Comparison of ENCODE assay signal across 8 cellular contexts in genomic region chr19:51158474-51159129, GRCh38. TPM values are rescaled to one million over a fixed set of nuclear protein-coding genes. Genes with fewer than 3 reads are reported as not detected.
A peak's percentile ranks its signal among the peaks of the same experiment; 100 is the strongest.
DNase-seq lines count a peak whose midpoint lies in the region; ATAC-seq lines count a peak whose summit lies in the region.

No MANE protein-coding gene starts in this region.

- CTCF ChIA-PET in CD4-positive, alpha-beta memory T cell (lab: Charles Lee; ENCODE audit: partially characterized antibody), result interaction anchor here (0.9 to 5.4 kb wide), 11 partner anchors 11 to 95 kb away, joined by 3 to 45 read pairs (median 4); no protein-coding TSS in a partner anchor
- CTCF ChIA-PET in T-cell (lab: Charles Lee), result interaction anchor here in 1 of 2 donors (0.7 kb wide), 2 partner anchors 51 to 313 kb away, joined by 3 to 5 read pairs; no protein-coding TSS in a partner anchor

- POLR2A ChIA-PET in CD4-positive, alpha-beta memory T cell (lab: Charles Lee; ENCODE audit: partially characterized antibody), result interaction anchor here (0.6 to 1.2 kb wide), 3 partner anchors 35 to 101 kb away, joined by 3 to 4 read pairs (median 4); no protein-coding TSS in a partner anchor
- POLR2A ChIA-PET in T-cell (lab: Charles Lee), result no interaction called here

- no peak overlapping the region for H3K4me3 ChIP-seq in CD4-positive, alpha-beta memory T cell (ENCODE audit: low read length in 2 of 2)

- H3K9me3 Mint-ChIP-seq in CD4-positive, alpha-beta memory T cell, result no peaks in the 10 kb centered on the region
- no peaks in the 10 kb centered on the region for H3K9me3 Mint-ChIP-seq in T-cell

- H3K4me1 Mint-ChIP-seq in CD4-positive, alpha-beta memory T cell, result peaks cover 6 to 8% (median 8%) of the 10 kb centered on the region in 4 donors
- H3K4me1 Mint-ChIP-seq in T-cell, result peaks cover 7 to 10% (median 10%) of the 10 kb centered on the region in 3 donors

- peak overlapping the region in 1 of 8 donors; percentile 18 for H3K4me3 Mint-ChIP-seq in CD4-positive, alpha-beta memory T cell
- H3K4me3 Mint-ChIP-seq in T-cell, result no peak overlapping the region

- ATAC-seq in T-cell (replicated peaks in 1 of 4) (peak; percentile 50 to 69 (median 66)), GM18909 (IDR thresholded peaks at IDR 0.05; ENCODE audit: poor library complexity, unreplicated experiment) (no peak), GM18907 (IDR thresholded peaks at IDR 0.05; ENCODE audit: unreplicated experiment) (no peak)

- H3K36me3 Mint-ChIP-seq in CD4-positive, alpha-beta memory T cell, result no peaks in the 10 kb centered on the region
- no peaks in the 10 kb centered on the region for H3K36me3 Mint-ChIP-seq in T-cell

- peaks cover 5% of the 10 kb centered on the region for H3K4me1 ChIP-seq in CD4-positive, alpha-beta memory T cell (ENCODE audit: insufficient read depth, low read length)

- peaks cover 2 to 7% of the 10 kb centered on the region in 2 donors for H3K27me3 Mint-ChIP-seq in CD4-positive, alpha-beta memory T cell
- peaks cover 0 to 8% of the 10 kb centered on the region in 2 donors for H3K27me3 Mint-ChIP-seq in T-cell

- no peaks in the 10 kb centered on the region for H3K36me3 ChIP-seq in CD4-positive, alpha-beta memory T cell (ENCODE audit: insufficient read depth, low read length)

- H3K9me3 ChIP-seq in CD4-positive, alpha-beta memory T cell (ENCODE audit: control insufficient read depth in 1 of 2, low read length in 2 of 2), result no peaks in the 10 kb centered on the region

- H3K27me3 ChIP-seq in CD4-positive, alpha-beta memory T cell (ENCODE audit: insufficient read depth, low read length), result no peaks in the 10 kb centered on the region

- intact Hi-C loops in CD4-positive, alpha-beta memory T cell (cut with micrococcal nuclease), result loop anchor here (1.0 kb wide), 2 partner anchors 11 to 101 kb away; no protein-coding TSS in a partner anchor

- H3K27ac Mint-ChIP-seq in CD4-positive, alpha-beta memory T cell, result peak overlapping the region in 1 of 7 donors; percentile 60
- no peak overlapping the region for H3K27ac Mint-ChIP-seq in T-cell

- H3K27ac ChIP-seq in CD4-positive, alpha-beta memory T cell (ENCODE audit: low read depth, low read length), result no peak overlapping the region

- peak; percentile 49 to 66 (median 53) for DNase-seq in CD4-positive, alpha-beta memory T cell
- peak; percentile 49 for DNase-seq in HK-2 (ENCODE audit: unreplicated experiment)
- peak; percentile 25 to 77 (median 63) for DNase-seq in T-cell
- DNase-seq in activated naive CD8-positive, alpha-beta T cell treated with anti-CD3 and anti-CD28 coated beads, Interleukin-2, amount 50 U/mL, for 16 hours (ENCODE audit: low read depth, low spot score), result peak; percentile 52
- peak; percentile 64 for DNase-seq in iPS DF 4.7 (ENCODE audit: extremely low read depth, low spot score)
- DNase-seq in stimulated activated CD4-positive, alpha-beta T cell treated with anti-CD3 and anti-CD28 coated beads, Interleukin-4, amount 100 ng/mL, for 1 hour, result peak; percentile 79

RNA-seq across cellular contexts. Expression of gene SIGLEC7, which starts 16.5 kb away (rescaled TPM):
- total RNA-seq in CD4-positive, alpha-beta memory T cell, result under 1 TPM; 0.25 to 0.52 TPM
- under 1 TPM in 1 of 2 donors, not detected in 1; 0.57 TPM for polyA plus RNA-seq in CD4-positive, alpha-beta memory T cell
- total RNA-seq in T-cell, result 1 to 10 TPM in 2 of 5 donors, under 1 TPM in 2, not detected in 1; 0.30 to 3.3 (median 1.0) TPM

RNA-seq across cellular contexts. Expression of gene SIGLEC9, which starts 33.9 kb away (rescaled TPM):
- 1 to 10 TPM; 3.4 to 3.9 TPM for total RNA-seq in CD4-positive, alpha-beta memory T cell
- 1 to 10 TPM; 2.4 to 2.6 TPM for polyA plus RNA-seq in CD4-positive, alpha-beta memory T cell
- total RNA-seq in T-cell, result 1 to 10 TPM in 3 of 5 donors, under 1 TPM in 2; 0.73 to 2.6 (median 1.6) TPM

RNA-seq across cellular contexts. Expression of gene CTU1, which starts 50.4 kb away (rescaled TPM):
- 10 to 100 TPM; 11.4 TPM for total RNA-seq in CD4-positive, alpha-beta memory T cell
- 1 to 10 TPM; 1.4 to 9.2 TPM for polyA plus RNA-seq in CD4-positive, alpha-beta memory T cell
- 10 to 100 TPM in 3 of 5 donors, 1 to 10 TPM in 2; 3.2 to 18.1 (median 15.9) TPM for total RNA-seq in T-cell

Comparison
In these comparisons a context has a peak if more than half of its experiments do, and no peak if none do; other contexts are left out.
1. ATAC-seq: peak in T-cell (4 of 4); none in GM18909 (single experiment) and GM18907 (single experiment).
2. Peak in every context shown above with its lines, with median percentiles within 50 percentile points of each other: DNase-seq.